In genomic region chr6:108074057-108074358, GRCh38 we compare ENCODE assay signal across 8 cellular contexts. TPM values are rescaled to one million over a fixed set of nuclear protein-coding genes. Genes with fewer than 3 reads are reported as not detected.
DNase-seq lines count a peak whose midpoint lies in the region; ATAC-seq and TF ChIP-seq lines count a peak whose summit lies in the region.

No MANE protein-coding gene starts in this region.

- H3K79me2 ChIP-seq in OCI-LY1 (ENCODE audit: insufficient read depth, low read length): no peaks in the 10 kb centered on the region

- peak overlapping the region; percentile 98 for H3K4me3 ChIP-seq in CD8-positive, alpha-beta memory T cell (ENCODE audit: low read length)
- H3K4me3 ChIP-seq in OCI-LY1 (ENCODE audit: low read depth, low read length, poor library complexity, severe bottlenecking): peak overlapping the region; percentile 99
- H3K4me3 ChIP-seq in endodermal cell (ENCODE audit: low read length): peak overlapping the region; percentile 92

- H3K9me3 ChIP-seq in CD8-positive, alpha-beta memory T cell (ENCODE audit: low read length): no peaks in the 10 kb centered on the region
- H3K9me3 ChIP-seq in OCI-LY1 (ENCODE audit: low read length) (no peaks in the 10 kb centered on the region), endodermal cell (ENCODE audit: control insufficient read depth, low read length) (no peaks in the 10 kb centered on the region)

- peak overlapping the region; percentile 84 for H3K27ac ChIP-seq in CD8-positive, alpha-beta memory T cell (ENCODE audit: low read depth, low read length)
- H3K27ac ChIP-seq in OCI-LY1 (ENCODE audit: low read depth, low read length, poor library complexity, severe bottlenecking) (no peak overlapping the region), endodermal cell (ENCODE audit: low read depth, low read length) (no peak overlapping the region)

- H3K9ac ChIP-seq in OCI-LY1 (ENCODE audit: low read length) (peak overlapping the region; percentile 95), endodermal cell (ENCODE audit: extremely low read depth, low read length, poor library complexity, severe bottlenecking) (peak overlapping the region; percentile 63)

- no peaks in the 10 kb centered on the region for H3K9me3 Mint-ChIP-seq in CD8-positive, alpha-beta memory T cell
- H3K9me3 Mint-ChIP-seq in endodermal cell (no peaks in the 10 kb centered on the region), nephron progenitor cell (no peaks in the 10 kb centered on the region)

- H3F3A ChIP-seq in OCI-LY1 (ENCODE audit: insufficient read depth, low read length): no peaks in the 10 kb centered on the region

- H3K4me2 ChIP-seq in OCI-LY1 (ENCODE audit: low read length): peak overlapping the region; percentile 87

- H3K27me3 ChIP-seq in CD8-positive, alpha-beta memory T cell (ENCODE audit: insufficient read depth, low read length, poor library complexity, severe bottlenecking): no peaks in the 10 kb centered on the region
- H3K27me3 ChIP-seq in OCI-LY1 (ENCODE audit: insufficient read depth, low read length) (no peaks in the 10 kb centered on the region), endodermal cell (ENCODE audit: control insufficient read depth, insufficient read depth, low read length, poor library complexity, severe bottlenecking) (no peaks in the 10 kb centered on the region)

- H3K4me3 Mint-ChIP-seq in CD8-positive, alpha-beta memory T cell: peak overlapping the region; percentile 86 to 95 (median 89)
- H3K4me3 Mint-ChIP-seq in endodermal cell: peak overlapping the region; percentile 74
- peak overlapping the region; percentile 84 for H3K4me3 Mint-ChIP-seq in nephron progenitor cell

- H3K27me3 Mint-ChIP-seq in CD8-positive, alpha-beta memory T cell: peaks cover 0 to 1% of the 10 kb centered on the region in 2 donors
- H3K27me3 Mint-ChIP-seq in endodermal cell (ENCODE audit: insufficient read depth): peaks cover 4% of the 10 kb centered on the region
- no peaks in the 10 kb centered on the region for H3K27me3 Mint-ChIP-seq in nephron progenitor cell (ENCODE audit: low read depth, poor library complexity)

- WGBS in endodermal cell (ENCODE audit: insufficient coverage in 1 of 2, insufficient read length in 1 of 2), 2 experiments: 4% methylated on average over 12 of the region's 12 CpGs; no CpG with 5 or more reads in 1 of the 2 experiments

- H3K4me1 ChIP-seq in CD8-positive, alpha-beta memory T cell (ENCODE audit: insufficient read depth, low read length): peaks cover 29% of the 10 kb centered on the region
- H3K4me1 ChIP-seq in OCI-LY1 (ENCODE audit: insufficient read depth, low read length, severe bottlenecking) (peaks cover 25% of the 10 kb centered on the region), endodermal cell (ENCODE audit: control insufficient read depth, insufficient read depth, low read length) (no peaks in the 10 kb centered on the region)

- H2AFZ ChIP-seq in OCI-LY1 (ENCODE audit: low read length): no peak overlapping the region

- peaks cover 0 to 6% (median 0%) of the 10 kb centered on the region in 3 donors for H3K36me3 Mint-ChIP-seq in CD8-positive, alpha-beta memory T cell
- H3K36me3 Mint-ChIP-seq in endodermal cell (ENCODE audit: low read depth): peaks cover 2% of the 10 kb centered on the region
- no peaks in the 10 kb centered on the region for H3K36me3 Mint-ChIP-seq in nephron progenitor cell (ENCODE audit: low read depth)

- H3K27ac Mint-ChIP-seq in CD8-positive, alpha-beta memory T cell: peak overlapping the region; percentile 74 to 93 (median 86)
- H3K27ac Mint-ChIP-seq in endodermal cell: peak overlapping the region; percentile 72
- H3K27ac Mint-ChIP-seq in nephron progenitor cell: no peak overlapping the region

- peaks cover 15 to 34% (median 30%) of the 10 kb centered on the region in 3 donors for H3K4me1 Mint-ChIP-seq in CD8-positive, alpha-beta memory T cell
- peaks cover 10% of the 10 kb centered on the region for H3K4me1 Mint-ChIP-seq in endodermal cell
- H3K4me1 Mint-ChIP-seq in nephron progenitor cell: peaks cover 17% of the 10 kb centered on the region

- TF ChIP-seq CTCF in OCI-LY1 (IDR thresholded peaks at IDR 0.05; ENCODE audit: low read length) (no peak), endodermal cell (conservative IDR thresholded peaks at IDR 0.05) (no peak), nephron progenitor cell (IDR thresholded peaks at IDR 0.05) (no peak)

- CTCF ChIA-PET in CD8-positive, alpha-beta memory T cell (lab: Charles Lee): no interaction called here

- no peak for DNase-seq in CD8-positive, alpha-beta memory T cell
- no peak for DNase-seq in endodermal cell
- DNase-seq in nephron progenitor cell: no peak
- DNase-seq in NCI-H1930 (lab: John Stamatoyannopoulos, UW): no peak
- no peak for DNase-seq in NCI-H2029 treated with DMSO at 0.1 percent for 48 hours (lab: John Stamatoyannopoulos, UW)

- POLR2A ChIA-PET in CD8-positive, alpha-beta memory T cell (lab: Charles Lee): interaction anchor here (0.6 to 0.7 kb wide), 2 partner anchors 136 to 187 kb away, joined by 3 to 5 read pairs; partner anchors contain the start of gene SNX3

- peak; percentile 30 for ATAC-seq in GM21825 (IDR thresholded peaks at IDR 0.05; ENCODE audit: unreplicated experiment)
- ATAC-seq in HG02571 (IDR thresholded peaks at IDR 0.05; ENCODE audit: unreplicated experiment): no peak

- H3K9me2 ChIP-seq in OCI-LY1 (ENCODE audit: low read depth, low read length): no peaks in the 10 kb centered on the region

- H4K20me1 ChIP-seq in OCI-LY1 (ENCODE audit: insufficient read depth, low read length): no peaks in the 10 kb centered on the region

- no peaks in the 10 kb centered on the region for H3K36me3 ChIP-seq in CD8-positive, alpha-beta memory T cell (ENCODE audit: insufficient read depth, low read length)
- no peaks in the 10 kb centered on the region for H3K36me3 ChIP-seq in OCI-LY1 (ENCODE audit: insufficient read depth, low read length)
- no peaks in the 10 kb centered on the region for H3K36me3 ChIP-seq in endodermal cell (ENCODE audit: control insufficient read depth, insufficient read depth, low read length)

RNA-seq across cellular contexts. Expression of gene OSTM1, which starts 0.5 kb away (rescaled TPM):
- total RNA-seq in CD8-positive, alpha-beta memory T cell: 10 to 100 TPM; 26.2 to 26.4 TPM
- 47.8 TPM for polyA plus RNA-seq in CD8-positive, alpha-beta memory T cell
- 10 to 100 TPM; 16.9 to 25.3 TPM for total RNA-seq in endodermal cell
- polyA plus RNA-seq in endodermal cell (2013, experiment 1 of 2): 22.2 TPM
- 30.1 TPM for polyA plus RNA-seq in endodermal cell (2013, experiment 2 of 2)
